Comparison of ENCODE assay signal across 8 cellular contexts in genomic region chr2:223465793-223466192, GRCh38.
A peak's percentile ranks its signal among the peaks of the same experiment; 100 is the strongest.
DNase-seq lines count a peak whose midpoint lies in the region; ATAC-seq lines count a peak whose summit lies in the region.

No MANE protein-coding gene starts in this region.

- no peaks in the 10 kb centered on the region for H3K9me3 Mint-ChIP-seq in activated CD4-positive, alpha-beta T cell treated with anti-CD3 and anti-CD28 coated beads, Interleukin-2, amount 10 ng/mL, durations not matched to agents 7 days and 5 days
- no peaks in the 10 kb centered on the region for H3K9me3 Mint-ChIP-seq in activated CD8-positive, alpha-beta memory T cell treated with anti-CD3 and anti-CD28 coated beads, Interleukin-2, amount 10 ng/mL, durations not matched to agents 7 days and 5 days (ENCODE audit: low read depth)

- no peak overlapping the region for H3K4me3 Mint-ChIP-seq in activated CD4-positive, alpha-beta T cell treated with anti-CD3 and anti-CD28 coated beads, Interleukin-2, amount 10 ng/mL, durations not matched to agents 7 days and 5 days
- no peak overlapping the region for H3K4me3 Mint-ChIP-seq in activated CD8-positive, alpha-beta memory T cell treated with anti-CD3 and anti-CD28 coated beads, Interleukin-2, amount 10 ng/mL, durations not matched to agents 7 days and 5 days

- POLR2A ChIA-PET in activated CD4-positive, alpha-beta T cell treated with anti-CD3 and anti-CD28 coated beads, Interleukin-2, amount 10 ng/mL, durations not matched to agents 7 days and 5 days (lab: Charles Lee), result no interaction called here

- peak; percentile 88 for ATAC-seq in Right ventricle myocardium inferior
- no peak for ATAC-seq in activated CD8-positive, alpha-beta memory T cell treated with anti-CD3 and anti-CD28 coated beads, Interleukin-2, amount 10 ng/mL, durations not matched to agents 7 days and 5 days

- H3K4me3 ChIP-seq in skeletal muscle cell (ENCODE audit: low read depth, low read length), result no peak overlapping the region

- H3K27ac Mint-ChIP-seq in activated CD4-positive, alpha-beta T cell treated with anti-CD3 and anti-CD28 coated beads, Interleukin-2, amount 10 ng/mL, durations not matched to agents 7 days and 5 days, result no peak overlapping the region
- no peak overlapping the region for H3K27ac Mint-ChIP-seq in activated CD8-positive, alpha-beta memory T cell treated with anti-CD3 and anti-CD28 coated beads, Interleukin-2, amount 10 ng/mL, durations not matched to agents 7 days and 5 days

- CTCF ChIA-PET in activated CD4-positive, alpha-beta T cell treated with anti-CD3 and anti-CD28 coated beads, Interleukin-2, amount 10 ng/mL, durations not matched to agents 7 days and 5 days (lab: Charles Lee), result no interaction called here
- CTCF ChIA-PET in activated CD8-positive, alpha-beta memory T cell treated with anti-CD3 and anti-CD28 coated beads, Interleukin-2, amount 10 ng/mL, durations not matched to agents 7 days and 5 days (lab: Charles Lee), result no interaction called here

- no peaks in the 10 kb centered on the region for H3K36me3 Mint-ChIP-seq in activated CD4-positive, alpha-beta T cell treated with anti-CD3 and anti-CD28 coated beads, Interleukin-2, amount 10 ng/mL, durations not matched to agents 7 days and 5 days (ENCODE audit: low read depth)
- no peaks in the 10 kb centered on the region for H3K36me3 Mint-ChIP-seq in activated CD8-positive, alpha-beta memory T cell treated with anti-CD3 and anti-CD28 coated beads, Interleukin-2, amount 10 ng/mL, durations not matched to agents 7 days and 5 days

- intact Hi-C loops in Right ventricle myocardium inferior (cut with DNase I), result loop anchor here (10.0 kb wide), 1 partner anchor 139 kb away; the partner anchor contains the start of gene SCG2

- H3K4me1 Mint-ChIP-seq in activated CD4-positive, alpha-beta T cell treated with anti-CD3 and anti-CD28 coated beads, Interleukin-2, amount 10 ng/mL, durations not matched to agents 7 days and 5 days, result no peaks in the 10 kb centered on the region
- no peaks in the 10 kb centered on the region for H3K4me1 Mint-ChIP-seq in activated CD8-positive, alpha-beta memory T cell treated with anti-CD3 and anti-CD28 coated beads, Interleukin-2, amount 10 ng/mL, durations not matched to agents 7 days and 5 days

- no peaks in the 10 kb centered on the region for H3K27me3 Mint-ChIP-seq in activated CD4-positive, alpha-beta T cell treated with anti-CD3 and anti-CD28 coated beads, Interleukin-2, amount 10 ng/mL, durations not matched to agents 7 days and 5 days
- H3K27me3 Mint-ChIP-seq in activated CD8-positive, alpha-beta memory T cell treated with anti-CD3 and anti-CD28 coated beads, Interleukin-2, amount 10 ng/mL, durations not matched to agents 7 days and 5 days, result no peaks in the 10 kb centered on the region

- DNase-seq in H4 (ENCODE audit: low spot score) (peak; percentile 80), SKM-1 treated with dmso at 0.1 percent for 144 hours (lab: John Stamatoyannopoulos, UW; ENCODE audit: unreplicated experiment) (peak; percentile 98), Right ventricle myocardium inferior (ENCODE audit: missing footprints) (peak; percentile 76), skeletal muscle cell (ENCODE audit: low read depth) (peak; percentile 99), GM19240 (ENCODE audit: insufficient read length, low spot score) (no peak), T-helper 2 cell (no peak)
- DNase-seq in activated CD4-positive, alpha-beta T cell treated with anti-CD3 and anti-CD28 coated beads, Interleukin-2, amount 10 ng/mL, durations not matched to agents 7 days and 5 days, result no peak
- no peak for DNase-seq in activated CD8-positive, alpha-beta memory T cell treated with anti-CD3 and anti-CD28 coated beads, Interleukin-2, amount 10 ng/mL, durations not matched to agents 7 days and 5 days

Comparison
In these comparisons a context has a peak if more than half of its experiments do, and no peak if none do; other contexts are left out.
1. DNase-seq: peak in H4 (single experiment), SKM-1 treated with dmso at 0.1 percent for 144 hours (single experiment), Right ventricle myocardium inferior (single experiment) and skeletal muscle cell (single experiment); none in activated CD4-positive, alpha-beta T cell treated with anti-CD3 and anti-CD28 coated beads, Interleukin-2, amount 10 ng/mL, durations not matched to agents 7 days and 5 days (single experiment), GM19240 (single experiment), T-helper 2 cell (0 of 5) and activated CD8-positive, alpha-beta memory T cell treated with anti-CD3 and anti-CD28 coated beads, Interleukin-2, amount 10 ng/mL, durations not matched to agents 7 days and 5 days (single experiment).